24 cellular contexts compared by ENCODE assay signal in the genomic region with DNA sequence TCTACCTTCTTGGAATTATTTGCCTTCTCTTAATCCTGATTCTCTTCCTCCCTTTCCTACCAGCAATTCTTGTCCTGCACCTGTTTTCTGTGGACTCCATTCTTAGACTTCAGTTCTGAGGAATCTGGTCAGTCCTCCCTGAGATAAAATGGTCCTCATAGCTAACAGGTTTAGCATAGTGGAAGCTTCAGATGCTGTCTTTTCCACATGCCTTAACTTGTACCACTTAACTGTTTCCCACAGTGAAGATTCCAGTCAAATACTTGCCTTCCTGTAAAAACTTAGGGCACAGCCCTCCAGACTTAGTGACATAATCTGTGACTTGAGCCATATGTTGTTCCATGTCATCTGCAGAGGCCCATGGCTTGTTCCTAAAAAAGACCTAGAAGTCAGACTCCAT.
"Had no signal": no experiment of that assay in that cellular context is flagged by ENCODE, and none has a peak within 500 bp of the region (broad histone marks: within the 10 kb centered on the region; RNA-seq: fewer than 3 reads in every experiment).

No MANE protein-coding gene starts in this region.

- H3K9me3 Mint-ChIP-seq: immature natural killer cell; natural killer cell; neural crest cell; stimulated activated effector memory CD8-positive, alpha-beta T cell treated with anti-CD3 and anti-CD28 coated beads, Interleukin-12 subunit alpha, Interleukin-12 subunit beta, amount 100 ng/mL, for 72 hours had no signal

- DNase-seq: effector memory CD4-positive, alpha-beta T cell; immature natural killer cell; kidney; left colon; left ventricle myocardium superior; mesendoderm; natural killer cell; nucleus accumbens; right cardiac atrium; stimulated activated CD4-positive, alpha-beta T cell treated with anti-CD3 and anti-CD28 coated beads, Interleukin-4, amount 100 ng/mL, for 1 hour; stimulated activated CD8-positive, alpha-beta memory T cell treated with anti-CD3 and anti-CD28 coated beads, Interleukin-4, amount 100 ng/mL, for 48 hours; stimulated activated naive CD8-positive, alpha-beta T cell treated with anti-CD3 and anti-CD28 coated beads, Interleukin-15, Interleukin-2, amounts not matched to agents 100 U/mL and 50 U/mL, for 24 hours; thyroid gland; uterus had no signal

- H3K27ac ChIP-seq: epithelial cell of prostate, esophagus muscularis mucosa, pancreas, suprapubic skin, thyroid gland, upper lobe of left lung, uterus had no signal

- H3K4me3 ChIP-seq: esophagus muscularis mucosa, lung, pancreas, suprapubic skin, thyroid gland, upper lobe of left lung, uterus had no signal

- H3K36me3 Mint-ChIP-seq: immature natural killer cell, natural killer cell had no signal

- H3K27me3 Mint-ChIP-seq: progenitor cell of endocrine pancreas had no signal

- H3K27me3 ChIP-seq: esophagus muscularis mucosa, pancreas, suprapubic skin, thyroid gland, upper lobe of left lung, uterus had no signal

- FAIRE-seq: endometrium, kidney, pancreas had no signal

- H3K27ac Mint-ChIP-seq: immature natural killer cell; natural killer cell; progenitor cell of endocrine pancreas; stimulated activated effector memory CD8-positive, alpha-beta T cell treated with anti-CD3 and anti-CD28 coated beads, Interleukin-12 subunit alpha, Interleukin-12 subunit beta, amount 100 ng/mL, for 72 hours had no signal

- ATAC-seq: left colon; left ventricle myocardium superior; natural killer cell; pancreas; right cardiac atrium; stimulated activated effector memory CD8-positive, alpha-beta T cell treated with anti-CD3 and anti-CD28 coated beads, Interleukin-12 subunit alpha, Interleukin-12 subunit beta, amount 100 ng/mL, for 72 hours; stimulated activated naive CD8-positive, alpha-beta T cell treated with anti-CD3 and anti-CD28 coated beads, Interleukin-15, Interleukin-2, amounts not matched to agents 100 U/mL and 50 U/mL, for 24 hours had no signal

- H3K4me1 ChIP-seq: uterus had no signal

- H3K4me3 Mint-ChIP-seq: immature natural killer cell; natural killer cell; neural crest cell; stimulated activated effector memory CD8-positive, alpha-beta T cell treated with anti-CD3 and anti-CD28 coated beads, Interleukin-12 subunit alpha, Interleukin-12 subunit beta, amount 100 ng/mL, for 72 hours had no signal

- H3K36me3 ChIP-seq: esophagus muscularis mucosa, pancreas, suprapubic skin, thyroid gland, upper lobe of left lung, uterus had no signal

- H3K9me3 ChIP-seq: esophagus muscularis mucosa, pancreas, suprapubic skin, thyroid gland, upper lobe of left lung, uterus had no signal
